1 cellular context compared by ENCODE assay signal in the genomic region with DNA sequence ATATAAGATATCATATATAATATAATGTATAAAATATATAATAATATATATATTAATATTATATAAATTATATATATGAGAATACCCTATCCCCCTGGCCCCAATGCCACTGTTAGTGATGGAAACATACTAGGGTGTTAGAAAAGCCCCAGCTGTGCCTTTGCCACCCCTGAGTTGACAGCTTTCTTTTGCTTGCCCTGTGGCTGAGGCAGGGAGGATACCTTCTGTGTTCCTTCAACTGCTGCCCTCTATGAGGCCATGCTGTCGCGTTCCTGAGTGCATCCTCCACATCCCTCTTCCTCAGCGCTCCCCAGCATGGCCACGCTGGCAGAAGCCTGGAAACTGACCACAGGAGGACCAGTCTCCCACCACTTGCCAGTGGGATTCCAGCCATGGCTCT.
TF ChIP-seq lines count a peak whose summit lies in the region.

No MANE protein-coding gene starts in this region.

TF ChIP-seq in GM12878, 131 proteins besides CTCF, POLR2A, EP300 and RAD21 (continued from another document):
- TF ChIP-seq ATF3 (IDR thresholded peaks at IDR 0.05; ENCODE audit: borderline replicate concordance, extremely low read depth, low read depth, low read length) (no peak), CHD1 (IDR thresholded peaks at IDR 0.05; ENCODE audit: low read depth, low read length) (no peak), CREB1 (IDR thresholded peaks at IDR 0.05; ENCODE audit: low read depth) (no peak), SPI1 (IDR thresholded peaks at IDR 0.05; ENCODE audit: borderline replicate concordance, insufficient read depth, low read depth, low read length) (no peak), FOXM1 (IDR thresholded peaks at IDR 0.05; ENCODE audit: low read depth, low read length) (no peak), SMAD1 (IDR thresholded peaks at IDR 0.05; ENCODE audit: low read depth, partially characterized antibody) (no peak), JUND (IDR thresholded peaks at IDR 0.05; ENCODE audit: low read depth, low read length) (no peak), EED (IDR thresholded peaks at IDR 0.05; ENCODE audit: low read depth) (no peak)
TF ChIP-seq in GM12878: peak in this region for 0.
